15 cellular contexts compared by ENCODE assay signal in genomic region chr9:80650964-80651555, GRCh38.
DNase-seq lines count a peak whose midpoint lies in the region; ATAC-seq and TF ChIP-seq lines count a peak whose summit lies in the region.
"Had no signal": no experiment of that assay in that cellular context is flagged by ENCODE, and none has a peak within 500 bp of the region (broad histone marks: within the 10 kb centered on the region; RNA-seq: fewer than 3 reads in every experiment).

No MANE protein-coding gene starts in this region.

- WGBS in upper lobe of left lung, 2 donors = 50 to 70% methylated on average over 5 of the region's 5 CpGs
- 35 to 51% methylated on average over 2 to 5 of the region's 5 CpGs for WGBS in transverse colon (ENCODE audit: low coverage in 1 of 2), 2 donors

- H3K36me3 ChIP-seq in upper lobe of left lung = no peaks in the 10 kb centered on the region
- H3K36me3 ChIP-seq in transverse colon = no peaks in the 10 kb centered on the region
- H3K36me3 ChIP-seq: SJCRH30 had no signal

- TF ChIP-seq CTCF in choroid plexus epithelial cell (conservative IDR thresholded peaks at IDR 0.05; ENCODE audit: low read depth, low read length) = no peak
- no peak for TF ChIP-seq CTCF in upper lobe of left lung (IDR thresholded peaks at IDR 0.05)
- no peak for TF ChIP-seq CTCF in transverse colon (IDR thresholded peaks at IDR 0.05)

- H3K4me3 ChIP-seq in choroid plexus epithelial cell (ENCODE audit: low read depth, low read length) = no peak overlapping the region
- H3K4me3 ChIP-seq in upper lobe of left lung = no peak overlapping the region
- no peak overlapping the region for H3K4me3 ChIP-seq in transverse colon
- H3K4me3 ChIP-seq: SJCRH30, skin epidermis had no signal

- TF ChIP-seq EP300 in upper lobe of left lung (IDR thresholded peaks at IDR 0.05) = no peak
- no peak for TF ChIP-seq EP300 in transverse colon (IDR thresholded peaks at IDR 0.05; ENCODE audit: low read depth)

- in situ Hi-C loops in transverse colon (cut with MboI; ENCODE audit: low pct_ligation_motif_present in 1 of 4, low pct_unique_long_range_greater_than_20kb in 1 of 4, low sequenced_read_pairs in 3 of 4) = no loop called here

- TF ChIP-seq POLR2A in upper lobe of left lung (IDR thresholded peaks at IDR 0.05) = no peak
- no peak for TF ChIP-seq POLR2A in transverse colon (IDR thresholded peaks at IDR 0.05)

- DNase-seq in NCI-H1694 (lab: John Stamatoyannopoulos, UW) = peak; percentile 64
- DNase-seq in choroid plexus epithelial cell (ENCODE audit: low read depth) = peak; percentile 82
- DNase-seq in iris pigment epithelial cell (ENCODE audit: low read depth) = peak; percentile 82
- no peak for DNase-seq in upper lobe of left lung
- DNase-seq in NCI-H2171 treated with DMSO at 0.1 percent for 48 hours (lab: John Stamatoyannopoulos, UW) = no peak
- no peak for DNase-seq in transverse colon
- DNase-seq: activated CD8-positive, alpha-beta memory T cell treated with anti-CD3 and anti-CD28 coated beads, Interleukin-2, amount 50 U/mL, for 4 hours; activated naive CD8-positive, alpha-beta T cell treated with anti-CD3 and anti-CD28 coated beads, Interleukin-2, amount 50 U/mL, for 24 hours; DMS153; naive B cell; NCI-H1092; NCI-H748 treated with DMSO at 0.1 percent for 48 hours; SJCRH30 had no signal

- H3K4me1 ChIP-seq in upper lobe of left lung (peaks cover 0 to 3% (median 0%) of the 10 kb centered on the region in 4 donors), transverse colon (peaks cover 0 to 8% (median 2%) of the 10 kb centered on the region in 4 donors)

- no peak overlapping the region for H3K27ac ChIP-seq in upper lobe of left lung
- H3K27ac ChIP-seq in transverse colon = peak overlapping the region in 1 of 4 donors; percentile 37
- H3K27ac ChIP-seq: SJCRH30 had no signal

- H3K27me3 ChIP-seq in upper lobe of left lung = no peaks in the 10 kb centered on the region
- H3K27me3 ChIP-seq in transverse colon = no peaks in the 10 kb centered on the region
- H3K27me3 ChIP-seq: SJCRH30 had no signal

- ATAC-seq in upper lobe of left lung (ENCODE audit: low FRiP score in 2 of 2) (peak; percentile 62 to 81), GM21786 (IDR thresholded peaks at IDR 0.05; ENCODE audit: unreplicated experiment) (no peak)
- ATAC-seq: activated naive CD8-positive, alpha-beta T cell treated with anti-CD3 and anti-CD28 coated beads, Interleukin-2, amount 50 U/mL, for 24 hours had no signal

- H3K9me3 ChIP-seq in upper lobe of left lung = no peaks in the 10 kb centered on the region
- H3K9me3 ChIP-seq in transverse colon = no peaks in the 10 kb centered on the region

- intact Hi-C loops in transverse colon (cut with DNase I; ENCODE audit: low total_unique reads) = no loop called here

Comparison
In these comparisons a context has a peak if more than half of its experiments do, and no peak if none do; other contexts are left out.
1. DNase-seq: peak in NCI-H1694 (single experiment), choroid plexus epithelial cell (single experiment) and iris pigment epithelial cell (single experiment); none in upper lobe of left lung (0 of 2), NCI-H2171 treated with DMSO at 0.1 percent for 48 hours (single experiment) and transverse colon (single experiment).